5 cellular contexts compared by ENCODE assay signal in genomic region chr4:100026066-100026465, GRCh38.
"Had no signal": no experiment of that assay in that cellular context is flagged by ENCODE, and none has a peak within 500 bp of the region (broad histone marks: within the 10 kb centered on the region; RNA-seq: fewer than 3 reads in every experiment).

No MANE protein-coding gene starts in this region.

- H3K4me3 Mint-ChIP-seq: GM23338, H9 had no signal

- DNase-seq: H9, HCEC 1CT, IMR-90 had no signal

- H3K27ac Mint-ChIP-seq: GM23338, H9 had no signal

- ATAC-seq: GM23338, K562 had no signal
